Comparison of ENCODE assay signal across 22 cellular contexts in the genomic region with DNA sequence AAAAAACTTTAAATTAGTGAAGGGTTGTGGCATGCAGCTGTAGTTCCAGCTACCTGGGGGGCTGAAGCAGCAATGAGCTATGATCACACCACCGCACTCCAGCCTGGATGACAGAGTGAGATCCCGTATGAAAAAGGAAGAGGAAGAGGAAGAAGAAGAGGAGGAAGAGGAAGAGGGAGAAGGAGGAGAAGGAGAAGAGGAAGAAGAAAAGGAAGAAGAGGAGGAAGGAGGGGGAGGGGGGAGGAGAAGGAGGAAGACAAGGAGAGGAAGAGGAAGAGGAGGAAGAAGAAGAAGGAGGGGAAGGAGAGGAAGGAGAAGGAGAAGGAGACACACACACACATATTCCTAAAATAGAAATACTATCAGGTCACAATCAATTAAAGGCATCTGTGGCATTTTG.
"Had no signal": no experiment of that assay in that cellular context is flagged by ENCODE, and none has a peak within 500 bp of the region (broad histone marks: within the 10 kb centered on the region; RNA-seq: fewer than 3 reads in every experiment).

No MANE protein-coding gene starts in this region.

- H3K9ac ChIP-seq: KMS-11 had no signal

- DNase-seq: IMR-90, Kasumi-1, MM.1S, NCI-H1092 treated with DMSO at 0.1 percent for 48 hours, NCI-H1436, NCI-H187, NCI-H2029, NCI-H2081 treated with DMSO at 0.1 percent for 48 hours, NCI-H2171, NCI-H226, NCI-H446, NCI-H510A, NCI-H524 treated with DMSO at 0.1 percent for 48 hours, NCI-H69, NCI-H774, Right ventricle myocardium superior, RPMI8226, SIG-M5 had no signal

- H3K9me3 ChIP-seq: SJSA1 had no signal

- H3K27me3 ChIP-seq: SJSA1 had no signal

- H3K36me3 ChIP-seq: SJSA1 had no signal

- H3K27ac ChIP-seq: KMS-11, SJSA1, SK-N-MC had no signal

- H3K4me3 ChIP-seq: SJSA1, SK-N-MC had no signal

- H3K4me2 ChIP-seq: KMS-11 had no signal

- H3K4me1 ChIP-seq: SJSA1 had no signal

- FAIRE-seq: RCC 7860 had no signal
